8 cellular contexts compared by ENCODE assay signal in genomic region chr1:243849089-243850012, GRCh38. TPM values are rescaled to one million over a fixed set of nuclear protein-coding genes. Genes with fewer than 3 reads are reported as not detected.
A peak's percentile ranks its signal among the peaks of the same experiment; 100 is the strongest.
DNase-seq lines count a peak whose midpoint lies in the region; ATAC-seq and TF ChIP-seq lines count a peak whose summit lies in the region.

No MANE protein-coding gene starts in this region.

- peak overlapping the region; percentile 84 for H3K4me3 Mint-ChIP-seq in activated CD8-positive, alpha-beta T cell treated with anti-CD3 and anti-CD28 coated beads, Interleukin-2, amount 10 ng/mL, durations not matched to agents 7 days and 5 days

- no peaks in the 10 kb centered on the region for H3K9me3 Mint-ChIP-seq in activated CD8-positive, alpha-beta T cell treated with anti-CD3 and anti-CD28 coated beads, Interleukin-2, amount 10 ng/mL, durations not matched to agents 7 days and 5 days (ENCODE audit: insufficient read depth)

- DNase-seq in GM10248 (ENCODE audit: extremely low spot score) (peak; percentile 31), NCI-H446 treated with DMSO at 0.1 percent for 48 hours (lab: John Stamatoyannopoulos, UW) (peak; percentile 64), lung microvascular endothelial cell (ENCODE audit: low read depth in 2 of 2) (peak; percentile 50 to 79), T1000 (lab: John Stamatoyannopoulos, UW) (no peak)
- DNase-seq in activated CD8-positive, alpha-beta T cell treated with anti-CD3 and anti-CD28 coated beads, Interleukin-2, amount 10 ng/mL, durations not matched to agents 7 days and 5 days: peak; percentile 49
- peak; percentile 60 for DNase-seq in effector CD8-positive, alpha-beta T cell (lab: John Stamatoyannopoulos, UW)
- peak; percentile 24 to 54 (median 43) for DNase-seq in stimulated activated CD4-positive, alpha-beta T cell treated with anti-CD3 and anti-CD28 coated beads, TNF-alpha, amount 100 ng/mL, for 24 hours (ENCODE audit: low read depth in 3 of 3)

- peaks cover 27% of the 10 kb centered on the region for H3K4me1 Mint-ChIP-seq in activated CD8-positive, alpha-beta T cell treated with anti-CD3 and anti-CD28 coated beads, Interleukin-2, amount 10 ng/mL, durations not matched to agents 7 days and 5 days (ENCODE audit: low read depth)

- POLR2A ChIA-PET in GM10248 (lab: Yijun Ruan, JAX): interaction anchor here (0.6 kb wide), 1 partner anchor 431 kb away, joined by 3 read pairs; no protein-coding TSS in a partner anchor
- POLR2A ChIA-PET in activated CD8-positive, alpha-beta T cell treated with anti-CD3 and anti-CD28 coated beads, Interleukin-2, amount 10 ng/mL, durations not matched to agents 7 days and 5 days (lab: Charles Lee): interaction anchor here (0.6 to 1.2 kb wide), 4 partner anchors 66 to 595 kb away, joined by 3 to 4 read pairs (median 3); no protein-coding TSS in a partner anchor

- peak; percentile 23 for ATAC-seq in HG02840 (IDR thresholded peaks at IDR 0.05; ENCODE audit: low FRiP score, unreplicated experiment)
- ATAC-seq in activated CD8-positive, alpha-beta T cell treated with anti-CD3 and anti-CD28 coated beads, Interleukin-2, amount 10 ng/mL, durations not matched to agents 7 days and 5 days: peak; percentile 35

- no peak for TF ChIP-seq CTCF in GM10248 (IDR thresholded peaks at IDR 0.05; ENCODE audit: control extremely low read depth, extremely low read depth, low read depth, missing control alignments)

- CTCF ChIA-PET in GM10248 (lab: Yijun Ruan, JAX): no interaction called here
- CTCF ChIA-PET in activated CD8-positive, alpha-beta T cell treated with anti-CD3 and anti-CD28 coated beads, Interleukin-2, amount 10 ng/mL, durations not matched to agents 7 days and 5 days (lab: Charles Lee): interaction anchor here (0.9 to 1.3 kb wide), 3 partner anchors 11 to 506 kb away, joined by 3 to 5 read pairs (median 4); no protein-coding TSS in a partner anchor

- H3K36me3 Mint-ChIP-seq in activated CD8-positive, alpha-beta T cell treated with anti-CD3 and anti-CD28 coated beads, Interleukin-2, amount 10 ng/mL, durations not matched to agents 7 days and 5 days (ENCODE audit: low read depth): peaks cover 5% of the 10 kb centered on the region

- H3K27ac Mint-ChIP-seq in activated CD8-positive, alpha-beta T cell treated with anti-CD3 and anti-CD28 coated beads, Interleukin-2, amount 10 ng/mL, durations not matched to agents 7 days and 5 days: peak overlapping the region; percentile 81

- peaks cover 6% of the 10 kb centered on the region for H3K27me3 Mint-ChIP-seq in activated CD8-positive, alpha-beta T cell treated with anti-CD3 and anti-CD28 coated beads, Interleukin-2, amount 10 ng/mL, durations not matched to agents 7 days and 5 days (ENCODE audit: low read depth)

RNA-seq across cellular contexts. Expression of gene AKT3, which starts 0.7 kb away (rescaled TPM):
- 10 to 100 TPM; 23.9 to 25.2 TPM for total RNA-seq in activated CD8-positive, alpha-beta T cell treated with anti-CD3 and anti-CD28 coated beads, Interleukin-2, amount 10 ng/mL, durations not matched to agents 7 days and 5 days
- 32.0 and 44.2 TPM in 2 replicates for total RNA-seq in lung microvascular endothelial cell
